ENCODE assay signal across 8 cellular contexts in genomic region chr1:156748670-156749428, GRCh38. TPM values are rescaled to one million over a fixed set of nuclear protein-coding genes. Genes with fewer than 3 reads are reported as not detected.
DNase-seq lines count a peak whose midpoint lies in the region; TF ChIP-seq lines count a peak whose summit lies in the region.

No MANE protein-coding gene starts in this region.

- H3K4me1 ChIP-seq in iPS-18a (ENCODE audit: control insufficient read depth, low read depth, low read length) (peaks cover 54% of the 10 kb centered on the region), spleen (peaks cover 51 to 87% (median 73%) of the 10 kb centered on the region in 6 donors)

- no peak overlapping the region for H3K9ac ChIP-seq in iPS-18a (ENCODE audit: low read length)

- WGBS in spleen, 5 donors: 3 to 9% (median 6%) methylated on average over 8 to 9 of the region's 9 CpGs

- peak overlapping the region; percentile 95 for H3K27ac ChIP-seq in angular gyrus (ENCODE audit: low read depth, low read length)
- H3K27ac ChIP-seq in iPS-18a (ENCODE audit: low read length): no peak overlapping the region
- peak overlapping the region; percentile 87 to 97 (median 94) for H3K27ac ChIP-seq in spleen

- TF ChIP-seq POLR2A in spleen (IDR thresholded peaks at IDR 0.05): no peak

- intact Hi-C loops in spleen (cut with DNase I; ENCODE audit: low total_unique reads): no loop called here

- peaks cover 66% of the 10 kb centered on the region for H3K36me3 ChIP-seq in MG63
- peaks cover 5% of the 10 kb centered on the region for H3K36me3 ChIP-seq in iPS-18a (ENCODE audit: control insufficient read depth, low read depth, low read length)
- peaks cover 0 to 18% (median 14%) of the 10 kb centered on the region in 6 donors for H3K36me3 ChIP-seq in spleen

- DNase-seq in GDM1 (lab: John Stamatoyannopoulos, UW) (peak; percentile 52), MG63 (peak; percentile 77), spleen (no peak), NCI-H1105 (lab: John Stamatoyannopoulos, UW) (no peak), NCI-H1092 treated with DMSO at 0.1 percent for 48 hours (lab: John Stamatoyannopoulos, UW) (no peak), DMS153 treated with DMSO at 0.1 percent for 48 hours (lab: John Stamatoyannopoulos, UW; ENCODE audit: unreplicated experiment) (no peak)

- H3K4me3 ChIP-seq in MG63 (peak overlapping the region; percentile 89), iPS-18a (ENCODE audit: low read length) (peak overlapping the region; percentile 100), spleen (peak overlapping the region in 7 of 8 donors; percentile 84 to 99 (median 95))

- H3K9me3 ChIP-seq in MG63 (no peaks in the 10 kb centered on the region), iPS-18a (ENCODE audit: control insufficient read depth, low read depth, low read length) (no peaks in the 10 kb centered on the region), spleen (no peaks in the 10 kb centered on the region)

- TF ChIP-seq CTCF in spleen (IDR thresholded peaks at IDR 0.05 in 8 of 11, conservative IDR thresholded peaks at IDR 0.05 in 3 of 11): peak in 1 of 11 experiments; percentile 5

- H3K27me3 ChIP-seq in MG63 (no peaks in the 10 kb centered on the region), iPS-18a (ENCODE audit: control insufficient read depth, insufficient read depth, low read length) (no peaks in the 10 kb centered on the region), spleen (replicated peaks in 1 of 7) (no peaks in the 10 kb centered on the region)

RNA-seq across cellular contexts. Expression of gene HDGF, which starts 2.6 kb away (rescaled TPM):
- total RNA-seq in MG63 (2014; rRNA removed; shearing (Covaris generic); ENCODE audit: low replicate concordance): 565 and 817 TPM in 2 replicates
- total RNA-seq in spleen: 100 to 1,000 TPM in 4 of 7 donors, 10 to 100 TPM in 3; 80.9 to 143 (median 110) TPM
- polyA plus RNA-seq in spleen: 100 to 1,000 TPM in 1 of 3 donors, 10 to 100 TPM in 2; 48.8 to 100 (median 66.0) TPM

RNA-seq across cellular contexts. Expression of gene MRPL24, which starts 8.0 kb away (rescaled TPM):
- 189 and 246 TPM in 2 replicates for total RNA-seq in MG63 (2014; rRNA removed; shearing (Covaris generic); ENCODE audit: low replicate concordance)
- total RNA-seq in spleen: 10 to 100 TPM; 15.2 to 45.3 (median 37.3) TPM
- 10 to 100 TPM; 64.8 to 83.5 (median 82.8) TPM for polyA plus RNA-seq in spleen

RNA-seq across cellular contexts. Expression of gene PRCC, which starts 18.5 kb away (rescaled TPM):
- total RNA-seq in MG63 (2014; rRNA removed; shearing (Covaris generic); ENCODE audit: low replicate concordance): 56.9 and 65.6 TPM in 2 replicates
- total RNA-seq in spleen: 10 to 100 TPM; 45.4 to 64.6 (median 57.9) TPM
- 10 to 100 TPM; 39.1 to 55.9 (median 52.5) TPM for polyA plus RNA-seq in spleen

RNA-seq across cellular contexts. Expression of gene ISG20L2, which starts 20.3 kb away (rescaled TPM):
- total RNA-seq in MG63 (2014; rRNA removed; shearing (Covaris generic); ENCODE audit: low replicate concordance): 15.6 and 38.7 TPM in 2 replicates
- total RNA-seq in spleen: 10 to 100 TPM; 24.0 to 46.7 (median 33.8) TPM
- 10 to 100 TPM in 1 of 3 donors, 1 to 10 TPM in 2; 6.6 to 14.4 (median 9.8) TPM for polyA plus RNA-seq in spleen

RNA-seq across cellular contexts. Expression of gene METTL25B, which starts 20.6 kb away (rescaled TPM):
- 10.0 and 20.8 TPM in 2 replicates for total RNA-seq in MG63 (2014; rRNA removed; shearing (Covaris generic); ENCODE audit: low replicate concordance)
- 10 to 100 TPM; 23.2 to 41.1 (median 32.4) TPM for total RNA-seq in spleen
- 10 to 100 TPM; 33.0 to 43.8 (median 42.9) TPM for polyA plus RNA-seq in spleen

Comparison
In these comparisons a context has a peak if more than half of its experiments do, and no peak if none do; other contexts are left out.
1. DNase-seq: peak in GDM1 (single experiment) and MG63 (single experiment); none in spleen (single experiment), NCI-H1105 (single experiment), NCI-H1092 treated with DMSO at 0.1 percent for 48 hours (single experiment) and DMS153 treated with DMSO at 0.1 percent for 48 hours (single experiment).
2. Peak in every context shown above with its lines, with median percentiles within 50 percentile points of each other: H3K4me3 ChIP-seq.